In genomic region chr3:52277972-52278509, GRCh38 we compare ENCODE assay signal across 7 cellular contexts. TPM values are rescaled to one million over a fixed set of nuclear protein-coding genes. Genes with fewer than 3 reads are reported as not detected.
DNase-seq lines count a peak whose midpoint lies in the region; ATAC-seq and TF ChIP-seq lines count a peak whose summit lies in the region.

No MANE protein-coding gene starts in this region.

- H3K4me3 Mint-ChIP-seq in activated CD4-positive, alpha-beta T cell treated with anti-CD3 and anti-CD28 coated beads, Interleukin-2, amount 10 ng/mL, durations not matched to agents 7 days and 5 days, result peak overlapping the region; percentile 92
- H3K4me3 Mint-ChIP-seq in naive thymus-derived CD8-positive, alpha-beta T cell, result peak overlapping the region; percentile 94 to 100 (median 97)

- POLR2A ChIA-PET in activated CD4-positive, alpha-beta T cell treated with anti-CD3 and anti-CD28 coated beads, Interleukin-2, amount 10 ng/mL, durations not matched to agents 7 days and 5 days (lab: Charles Lee), result interaction anchor here (0.6 to 2.4 kb wide), 9 partner anchors 10 to 1709 kb away, joined by 3 to 15 read pairs (median 5); partner anchors contain the start of genes ABHD14B, CISH, RPL29 and TWF2
- POLR2A ChIA-PET in naive thymus-derived CD8-positive, alpha-beta T cell (lab: Charles Lee), result interaction anchor here (0.7 to 21.1 kb wide), 9 partner anchors 11 to 222 kb away, joined by 3 to 1841 read pairs (median 6); partner anchors contain the start of genes DUSP7, GLYCTK, PPM1M and TLR9

- in situ Hi-C loops in GM13976 (cut with MboI; ENCODE audit: low sequenced_read_pairs, unreplicated experiment), result no loop called here

- peak; percentile 7; the same call in 1 of the 2 replicates for TF ChIP-seq EP300 in Ishikawa (IDR thresholded peaks at IDR 0.05; ENCODE audit: borderline replicate concordance)

- no peaks in the 10 kb centered on the region for H3K9me3 ChIP-seq in thoracic aorta

- peak; percentile 69 for DNase-seq in GM13976 (ENCODE audit: low spot score)
- peak; percentile 64 for DNase-seq in activated CD4-positive, alpha-beta T cell treated with anti-CD3 and anti-CD28 coated beads, Interleukin-2, amount 10 ng/mL, durations not matched to agents 7 days and 5 days
- DNase-seq in erythroblast (lab: John Stamatoyannopoulos, UW), result peak; percentile 85 to 92
- DNase-seq in naive thymus-derived CD8-positive, alpha-beta T cell, result peak in 4 of 10 donors; percentile 43 to 64 (median 59)
- no peak for DNase-seq in thoracic aorta (ENCODE audit: low spot score)

- TF ChIP-seq RAD21 in Ishikawa (IDR thresholded peaks at IDR 0.05; ENCODE audit: low read depth), result no peak

- peak overlapping the region; percentile 96 for H3K4me3 ChIP-seq in thoracic aorta

- peaks cover 65% of the 10 kb centered on the region for H3K36me3 Mint-ChIP-seq in activated CD4-positive, alpha-beta T cell treated with anti-CD3 and anti-CD28 coated beads, Interleukin-2, amount 10 ng/mL, durations not matched to agents 7 days and 5 days (ENCODE audit: low read depth)
- peaks cover 15 to 33% (median 18%) of the 10 kb centered on the region in 3 donors for H3K36me3 Mint-ChIP-seq in naive thymus-derived CD8-positive, alpha-beta T cell

- TF ChIP-seq POLR2A in erythroblast (IDR thresholded peaks at IDR 0.05; ENCODE audit: low read length), result no peak

- peak overlapping the region; percentile 99 for H3K27ac Mint-ChIP-seq in activated CD4-positive, alpha-beta T cell treated with anti-CD3 and anti-CD28 coated beads, Interleukin-2, amount 10 ng/mL, durations not matched to agents 7 days and 5 days
- peak overlapping the region; percentile 93 to 99 (median 98) for H3K27ac Mint-ChIP-seq in naive thymus-derived CD8-positive, alpha-beta T cell

- no peaks in the 10 kb centered on the region for H3K36me3 ChIP-seq in thoracic aorta

- no peak for TF ChIP-seq CTCF in GM13976 (IDR thresholded peaks at IDR 0.05; ENCODE audit: borderline replicate concordance, control extremely low read depth, extremely low read depth, insufficient read depth, missing control alignments)
- peak; percentile 51 for TF ChIP-seq CTCF in thoracic aorta (IDR thresholded peaks at IDR 0.05)

- ATAC-seq in GM21786 (IDR thresholded peaks at IDR 0.05; ENCODE audit: unreplicated experiment), result peak; percentile 51
- ATAC-seq in naive thymus-derived CD8-positive, alpha-beta T cell, result peak; percentile 53 to 58
- peak; percentile 59 for ATAC-seq in thoracic aorta (ENCODE audit: insufficient number of reproducible peaks, low FRiP score, low read depth)

- H3K27me3 Mint-ChIP-seq in activated CD4-positive, alpha-beta T cell treated with anti-CD3 and anti-CD28 coated beads, Interleukin-2, amount 10 ng/mL, durations not matched to agents 7 days and 5 days, result no peaks in the 10 kb centered on the region
- H3K27me3 Mint-ChIP-seq in naive thymus-derived CD8-positive, alpha-beta T cell, result no peaks in the 10 kb centered on the region

- no peaks in the 10 kb centered on the region for H3K9me3 Mint-ChIP-seq in activated CD4-positive, alpha-beta T cell treated with anti-CD3 and anti-CD28 coated beads, Interleukin-2, amount 10 ng/mL, durations not matched to agents 7 days and 5 days
- no peaks in the 10 kb centered on the region for H3K9me3 Mint-ChIP-seq in naive thymus-derived CD8-positive, alpha-beta T cell

- H3K27ac ChIP-seq in thoracic aorta, result peak overlapping the region; percentile 87 to 95

- peaks cover 63% of the 10 kb centered on the region for H3K4me1 Mint-ChIP-seq in activated CD4-positive, alpha-beta T cell treated with anti-CD3 and anti-CD28 coated beads, Interleukin-2, amount 10 ng/mL, durations not matched to agents 7 days and 5 days
- H3K4me1 Mint-ChIP-seq in naive thymus-derived CD8-positive, alpha-beta T cell, result peaks cover 31 to 83% (median 65%) of the 10 kb centered on the region in 4 donors

- H3K4me1 ChIP-seq in thoracic aorta (ENCODE audit: control insufficient read depth in 1 of 2, low read depth in 2 of 2), result peaks cover 31 to 56% of the 10 kb centered on the region in 2 donors

- no peaks in the 10 kb centered on the region for H3K27me3 ChIP-seq in thoracic aorta (replicated peaks; ENCODE audit: insufficient read depth)

- CTCF ChIA-PET in activated CD4-positive, alpha-beta T cell treated with anti-CD3 and anti-CD28 coated beads, Interleukin-2, amount 10 ng/mL, durations not matched to agents 7 days and 5 days (lab: Charles Lee), result interaction anchor here (0.6 to 7.7 kb wide), 21 partner anchors 10 to 376 kb away, joined by 3 to 48 read pairs (median 4); partner anchors contain the start of genes ABHD14B, GLYCTK, TLR9 and TWF2

TF ChIP-seq in Ishikawa, 13 proteins besides CTCF, POLR2A, EP300 and RAD21:
- TF ChIP-seq EGR1 (IDR thresholded peaks at IDR 0.05), result no peak
- 0 out of 2 replicates have a peak, but pooled peaks have one; percentile 20 for TF ChIP-seq ZBTB7A (IDR thresholded peaks at IDR 0.05; ENCODE audit: low read depth)
- TF ChIP-seq, protein P1, sequence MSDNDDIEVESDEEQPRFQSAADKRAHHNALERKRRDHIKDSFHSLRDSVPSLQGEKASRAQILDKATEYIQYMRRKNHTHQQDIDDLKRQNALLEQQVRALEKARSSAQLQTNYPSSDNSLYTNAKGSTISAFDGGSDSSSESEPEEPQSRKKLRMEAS (IDR thresholded peaks at IDR 0.05), result peak; percentile 38; the same call in 1 of the 2 replicates

RNA-seq across cellular contexts. Expression of gene WDR82, which starts 0.4 kb away (rescaled TPM):
- 100 to 1,000 TPM; 140 to 143 TPM for total RNA-seq in activated CD4-positive, alpha-beta T cell treated with anti-CD3 and anti-CD28 coated beads, Interleukin-2, amount 10 ng/mL, durations not matched to agents 7 days and 5 days
- total RNA-seq in naive thymus-derived CD8-positive, alpha-beta T cell, result 100 to 1,000 TPM; 190 to 191 TPM
- polyA plus RNA-seq in naive thymus-derived CD8-positive, alpha-beta T cell, result 100 to 1,000 TPM; 136 to 172 (median 146) TPM
- total RNA-seq in thoracic aorta, result 10 to 100 TPM; 44.5 to 66.2 TPM

RNA-seq across cellular contexts. Expression of gene GLYCTK, which starts 9.6 kb away (rescaled TPM):
- 10 to 100 TPM; 25.0 to 29.4 TPM for total RNA-seq in activated CD4-positive, alpha-beta T cell treated with anti-CD3 and anti-CD28 coated beads, Interleukin-2, amount 10 ng/mL, durations not matched to agents 7 days and 5 days
- 10 to 100 TPM; 39.9 to 41.5 TPM for total RNA-seq in naive thymus-derived CD8-positive, alpha-beta T cell
- polyA plus RNA-seq in naive thymus-derived CD8-positive, alpha-beta T cell, result 10 to 100 TPM in 1 of 3 donors, 1 to 10 TPM in 2; 6.4 to 10.4 (median 7.6) TPM
- total RNA-seq in thoracic aorta, result 10 to 100 TPM; 14.1 to 14.2 TPM

RNA-seq across cellular contexts. Expression of gene PPM1M, which starts 32.5 kb away (rescaled TPM):
- total RNA-seq in activated CD4-positive, alpha-beta T cell treated with anti-CD3 and anti-CD28 coated beads, Interleukin-2, amount 10 ng/mL, durations not matched to agents 7 days and 5 days, result 10 to 100 TPM; 82.2 to 92.7 TPM
- total RNA-seq in naive thymus-derived CD8-positive, alpha-beta T cell, result 100 to 1,000 TPM; 108 to 114 TPM
- polyA plus RNA-seq in naive thymus-derived CD8-positive, alpha-beta T cell, result 100 to 1,000 TPM in 2 of 3 donors, 10 to 100 TPM in 1; 68.0 to 172 (median 106) TPM
- 10 to 100 TPM; 41.6 to 51.9 TPM for total RNA-seq in thoracic aorta

RNA-seq across cellular contexts. Expression of gene DNAH1, which starts 38.1 kb away (rescaled TPM):
- 10 to 100 TPM; 25.2 to 25.7 TPM for total RNA-seq in activated CD4-positive, alpha-beta T cell treated with anti-CD3 and anti-CD28 coated beads, Interleukin-2, amount 10 ng/mL, durations not matched to agents 7 days and 5 days
- total RNA-seq in naive thymus-derived CD8-positive, alpha-beta T cell, result 10 to 100 TPM; 39.4 to 41.4 TPM
- polyA plus RNA-seq in naive thymus-derived CD8-positive, alpha-beta T cell, result 1 to 10 TPM in 2 of 3 donors, under 1 TPM in 1; 0.21 to 1.3 (median 1.1) TPM
- total RNA-seq in thoracic aorta, result 10 to 100 TPM; 14.6 to 21.0 TPM

RNA-seq across cellular contexts. Expression of gene TWF2, which starts 39.1 kb away (rescaled TPM):
- 100 to 1,000 TPM; 117 to 119 TPM for total RNA-seq in activated CD4-positive, alpha-beta T cell treated with anti-CD3 and anti-CD28 coated beads, Interleukin-2, amount 10 ng/mL, durations not matched to agents 7 days and 5 days
- 10 to 100 TPM; 77.2 to 77.6 TPM for total RNA-seq in naive thymus-derived CD8-positive, alpha-beta T cell
- 100 to 1,000 TPM; 112 to 171 (median 142) TPM for polyA plus RNA-seq in naive thymus-derived CD8-positive, alpha-beta T cell
- 10 to 100 TPM; 52.2 to 69.2 TPM for total RNA-seq in thoracic aorta
